ENCODE assay signal across 21 cellular contexts in the genomic region with DNA sequence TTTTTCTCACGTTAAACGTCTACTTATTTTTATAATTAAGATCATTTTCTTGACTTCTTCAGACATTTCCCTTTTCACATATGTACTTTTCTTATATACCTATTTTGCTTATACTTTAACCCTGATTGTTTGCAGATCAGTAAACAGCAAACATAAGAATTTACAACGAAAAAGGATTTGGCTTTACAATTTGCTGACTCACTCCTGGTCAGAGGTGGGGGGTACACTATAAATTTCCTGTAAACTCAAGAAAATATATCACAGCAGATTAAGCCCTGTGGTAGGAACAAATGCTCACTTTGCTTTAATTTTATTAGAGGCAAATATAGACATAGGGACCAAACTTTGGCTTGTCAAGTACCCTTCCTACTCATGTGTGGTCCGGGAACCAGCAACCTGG.
"Had no signal": no experiment of that assay in that cellular context is flagged by ENCODE, and none has a peak within 500 bp of the region (broad histone marks: within the 10 kb centered on the region; RNA-seq: fewer than 3 reads in every experiment).

No MANE protein-coding gene starts in this region.

- H3K4me3 ChIP-seq: neural progenitor cell, prostate gland, thyroid gland had no signal

- H3K9me3 Mint-ChIP-seq: activated naive CD4-positive, alpha-beta T cell treated with anti-CD3 and anti-CD28 coated beads, Interleukin-2, amount 10 ng/mL, durations not matched to agents 7 days and 5 days; activated naive CD8-positive, alpha-beta T cell treated with anti-CD3 and anti-CD28 coated beads, Interleukin-2, amount 50 U/mL, for 24 hours; brain; endodermal cell; neural progenitor cell had no signal

- H3K36me3 ChIP-seq: neural progenitor cell, prostate gland, thyroid gland had no signal

- H3K36me3 Mint-ChIP-seq: neural progenitor cell had no signal

- H3K27ac ChIP-seq: epithelial cell of prostate, neural progenitor cell, prostate gland, thyroid gland had no signal

- H3K9ac ChIP-seq: neural progenitor cell had no signal

- H3K4me3 Mint-ChIP-seq: activated naive CD4-positive, alpha-beta T cell treated with anti-CD3 and anti-CD28 coated beads, Interleukin-2, amount 10 ng/mL, durations not matched to agents 7 days and 5 days; activated naive CD8-positive, alpha-beta T cell treated with anti-CD3 and anti-CD28 coated beads, Interleukin-2, amount 50 U/mL, for 24 hours; endodermal cell; neural progenitor cell; stimulated activated naive B cell treated with anti-CD40 and anti-IgM and Interleukin-4, amounts not matched to agents 10 μg/mL and 1 μg/mL and 100 μg/mL, for 72 hours had no signal

- H3K27ac Mint-ChIP-seq: activated naive CD4-positive, alpha-beta T cell treated with anti-CD3 and anti-CD28 coated beads, Interleukin-2, amount 10 ng/mL, durations not matched to agents 7 days and 5 days; activated naive CD8-positive, alpha-beta T cell treated with anti-CD3 and anti-CD28 coated beads, Interleukin-2, amount 50 U/mL, for 24 hours had no signal

- H3K4me2 ChIP-seq: neural progenitor cell had no signal

- H3K27me3 ChIP-seq: neural progenitor cell, thyroid gland had no signal

- H3K9me3 ChIP-seq: prostate gland, thyroid gland had no signal

- H3K27me3 Mint-ChIP-seq: activated naive CD4-positive, alpha-beta T cell treated with anti-CD3 and anti-CD28 coated beads, Interleukin-2, amount 10 ng/mL, durations not matched to agents 7 days and 5 days; activated naive CD8-positive, alpha-beta T cell treated with anti-CD3 and anti-CD28 coated beads, Interleukin-2, amount 50 U/mL, for 24 hours; brain; stimulated activated naive B cell treated with anti-CD40 and anti-IgM and Interleukin-4, amounts not matched to agents 10 μg/mL and 1 μg/mL and 100 μg/mL, for 72 hours had no signal

- H3K4me1 ChIP-seq: prostate gland, thyroid gland had no signal

- ATAC-seq: activated naive CD8-positive, alpha-beta T cell treated with anti-CD3 and anti-CD28 coated beads, Interleukin-2, amount 50 U/mL, for 24 hours; sciatic nerve; stimulated activated naive B cell treated with anti-CD40 and anti-IgM and Interleukin-4, amounts not matched to agents 10 μg/mL and 1 μg/mL and 100 μg/mL, for 72 hours had no signal

- DNase-seq: activated CD4-positive, alpha-beta T cell treated with anti-CD3 and anti-CD28 coated beads for 1 hour; activated CD8-positive, alpha-beta memory T cell treated with anti-CD3 and anti-CD28 coated beads for 24 hours; activated CD8-positive, alpha-beta memory T cell treated with anti-CD3 and anti-CD28 coated beads, Interleukin-2, amount 50 U/mL, for 48 hours; activated effector memory CD4-positive, alpha-beta T cell treated with Interleukin-2 at 50 U/mL for 16 hours; activated naive CD4-positive, alpha-beta T cell treated with anti-CD3 and anti-CD28 coated beads, Interleukin-2, amount 10 ng/mL, durations not matched to agents 7 days and 5 days; activated naive CD8-positive, alpha-beta T cell treated with anti-CD3 and anti-CD28 coated beads, Interleukin-2, amount 50 U/mL, for 24 hours; activated T-cell treated with anti-CD3 and anti-CD28 coated beads, Interleukin-2, amount 50 U/mL, for 48 hours; anterior cingulate cortex; central memory CD4-positive, alpha-beta T cell; endodermal cell; foreskin fibroblast; left ventricle myocardium superior; stimulated activated CD4-positive, alpha-beta T cell treated with anti-CD3 and anti-CD28 coated beads, Interleukin-4, amount 100 ng/mL, for 24 hours; stimulated activated naive B cell treated with anti-CD40 and anti-IgM and Interleukin-4, amounts not matched to agents 10 μg/mL and 1 μg/mL and 100 μg/mL, for 72 hours; T-helper 1 cell; thyroid gland had no signal

- H2AFZ ChIP-seq: neural progenitor cell had no signal
